Comparison of ENCODE assay signal across 8 cellular contexts in the genomic region with DNA sequence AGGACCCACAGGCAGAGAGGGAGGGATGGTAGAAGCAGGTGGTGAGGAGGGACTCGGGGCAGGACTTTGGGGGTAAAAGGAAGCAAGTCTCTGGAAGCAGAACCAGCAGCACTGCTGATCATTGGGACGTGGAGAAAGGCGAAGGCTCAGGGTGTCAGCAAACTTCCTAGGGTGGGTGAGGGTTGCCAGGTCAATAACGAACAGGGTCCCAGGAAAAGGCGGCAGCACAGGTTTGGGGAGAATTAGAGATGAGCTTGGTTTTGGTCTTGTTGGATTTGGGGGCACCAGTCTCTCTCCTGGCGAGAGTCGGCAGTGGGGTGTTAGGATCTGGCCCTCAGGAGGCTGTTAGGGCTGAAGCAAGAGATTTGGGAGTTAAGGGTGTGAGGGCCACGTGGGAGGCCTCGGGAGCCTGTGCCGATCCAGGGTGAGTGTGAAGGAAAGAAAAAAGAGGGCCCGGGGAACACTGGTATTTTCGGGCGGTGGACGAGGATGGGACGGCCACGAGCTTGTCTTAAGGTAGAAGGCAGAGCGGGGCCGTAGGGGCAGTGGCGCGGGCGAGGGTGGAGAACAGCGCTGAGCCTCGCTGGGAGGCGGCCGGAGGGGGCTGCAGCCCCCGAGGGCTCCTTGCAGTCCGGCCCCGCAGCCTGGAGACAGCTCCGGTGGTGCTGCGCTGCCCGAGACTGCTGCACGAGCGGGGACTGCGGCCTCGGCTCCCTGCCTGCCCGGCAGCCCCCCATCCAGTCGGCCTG. TPM values are rescaled to one million over a fixed set of nuclear protein-coding genes. Genes with fewer than 3 reads are reported as not detected.
DNase-seq lines count a peak whose midpoint lies in the region; ATAC-seq and TF ChIP-seq lines count a peak whose summit lies in the region.

No MANE protein-coding gene starts in this region.

- DNase-seq in SK-N-SH (no peak), iPS-NIHi7 (ENCODE audit: extremely low spot score) (peak; percentile 28), mucosa of descending colon (no peak), H4 (ENCODE audit: low spot score) (no peak), OCI-M2 (lab: John Stamatoyannopoulos, UW; ENCODE audit: unreplicated experiment) (no peak)
- no peak for DNase-seq in activated CD8-positive, alpha-beta T cell treated with anti-CD3 and anti-CD28 coated beads, Interleukin-2, amount 10 ng/mL, durations not matched to agents 7 days and 5 days

- peak overlapping the region; percentile 79 for H3K27ac Mint-ChIP-seq in activated CD8-positive, alpha-beta T cell treated with anti-CD3 and anti-CD28 coated beads, Interleukin-2, amount 10 ng/mL, durations not matched to agents 7 days and 5 days
- H3K27ac Mint-ChIP-seq in stimulated activated memory B cell treated with anti-CD40 and anti-IgM and Interleukin-4, amounts not matched to agents 10 μg/mL and 1 μg/mL and 100 μg/mL, for 72 hours = no peak overlapping the region

- POLR2A ChIA-PET in SK-N-SH (lab: Yijun Ruan, JAX) = no interaction called here
- POLR2A ChIA-PET in activated CD8-positive, alpha-beta T cell treated with anti-CD3 and anti-CD28 coated beads, Interleukin-2, amount 10 ng/mL, durations not matched to agents 7 days and 5 days (lab: Charles Lee) = interaction anchor here (1.7 to 2.7 kb wide), 2 partner anchors 53 to 55 kb away, joined by 3 to 11 read pairs; partner anchors contain the start of genes TTC19 and ZSWIM7

- H3K4me2 ChIP-seq in SK-N-SH = peak overlapping the region; percentile 95

- H3K27me3 ChIP-seq in SK-N-SH (ENCODE audit: insufficient read depth) = no peaks in the 10 kb centered on the region

- no peaks in the 10 kb centered on the region for H3K9me3 Mint-ChIP-seq in activated CD8-positive, alpha-beta T cell treated with anti-CD3 and anti-CD28 coated beads, Interleukin-2, amount 10 ng/mL, durations not matched to agents 7 days and 5 days (ENCODE audit: insufficient read depth)
- H3K9me3 Mint-ChIP-seq in stimulated activated memory B cell treated with anti-CD40 and anti-IgM and Interleukin-4, amounts not matched to agents 10 μg/mL and 1 μg/mL and 100 μg/mL, for 72 hours = no peaks in the 10 kb centered on the region

- no peaks in the 10 kb centered on the region for H3K36me3 ChIP-seq in SK-N-SH (replicated peaks in 1 of 2; ENCODE audit: control insufficient read depth in 1 of 2, insufficient read depth in 2 of 2, low read length in 1 of 2)
- H3K36me3 ChIP-seq in mucosa of descending colon (ENCODE audit: low read depth) = no peaks in the 10 kb centered on the region

- WGBS in SK-N-SH (ENCODE audit: low lambda C conversion rate) = 70% methylated on average over 22 of the region's 37 CpGs

- no peak for TF ChIP-seq RAD21 in SK-N-SH (IDR thresholded peaks at IDR 0.05; ENCODE audit: low read length)

- no peaks in the 10 kb centered on the region for H3F3A ChIP-seq in SK-N-SH (replicated peaks; ENCODE audit: insufficient read depth)

- peak overlapping the region; percentile 72 for H3K4me3 Mint-ChIP-seq in activated CD8-positive, alpha-beta T cell treated with anti-CD3 and anti-CD28 coated beads, Interleukin-2, amount 10 ng/mL, durations not matched to agents 7 days and 5 days
- peak overlapping the region; percentile 76 for H3K4me3 Mint-ChIP-seq in stimulated activated memory B cell treated with anti-CD40 and anti-IgM and Interleukin-4, amounts not matched to agents 10 μg/mL and 1 μg/mL and 100 μg/mL, for 72 hours

- H3K9ac ChIP-seq in SK-N-SH = peak overlapping the region; percentile 73

- H3K27ac ChIP-seq in SK-N-SH (ENCODE audit: low read depth in 2 of 2, low read length in 1 of 2) = no peak overlapping the region

- H3K9me2 ChIP-seq in SK-N-SH = no peaks in the 10 kb centered on the region

- CTCF ChIA-PET in SK-N-SH (lab: Yijun Ruan, JAX) = interaction anchor here (0.7 to 4.0 kb wide), 17 partner anchors 9 to 636 kb away, joined by 3 to 42 read pairs (median 5); partner anchors contain the start of genes TTC19 and ZSWIM7
- CTCF ChIA-PET in activated CD8-positive, alpha-beta T cell treated with anti-CD3 and anti-CD28 coated beads, Interleukin-2, amount 10 ng/mL, durations not matched to agents 7 days and 5 days (lab: Charles Lee) = interaction anchor here (0.6 to 3.8 kb wide), 13 partner anchors 9 to 116 kb away, joined by 3 to 28 read pairs (median 6); partner anchors contain the start of genes TTC19 and ZSWIM7

- H3K79me2 ChIP-seq in SK-N-SH (ENCODE audit: insufficient read depth) = no peaks in the 10 kb centered on the region

- H3K9me3 ChIP-seq in SK-N-SH (no peaks in the 10 kb centered on the region), mucosa of descending colon (no peaks in the 10 kb centered on the region)

- TF ChIP-seq CTCF in SK-N-SH (IDR thresholded peaks at IDR 0.05) (no peak), mucosa of descending colon (IDR thresholded peaks at IDR 0.05) (no peak)

- ATAC-seq in SK-N-SH treated with all-trans-retinoic acid at 6 μM for 48 hours = no peak
- ATAC-seq in activated CD8-positive, alpha-beta T cell treated with anti-CD3 and anti-CD28 coated beads, Interleukin-2, amount 10 ng/mL, durations not matched to agents 7 days and 5 days = no peak
- no peak for ATAC-seq in stimulated activated memory B cell treated with anti-CD40 and anti-IgM and Interleukin-4, amounts not matched to agents 10 μg/mL and 1 μg/mL and 100 μg/mL, for 72 hours
- no peak for ATAC-seq in mucosa of descending colon

- H4K20me1 ChIP-seq in SK-N-SH (ENCODE audit: insufficient read depth) = no peaks in the 10 kb centered on the region

- TF ChIP-seq EP300 in SK-N-SH (IDR thresholded peaks at IDR 0.05; ENCODE audit: borderline replicate concordance in 1 of 2, low read depth in 1 of 2, low read length in 1 of 2) = no peak

- peaks cover 26% of the 10 kb centered on the region for H3K27me3 Mint-ChIP-seq in activated CD8-positive, alpha-beta T cell treated with anti-CD3 and anti-CD28 coated beads, Interleukin-2, amount 10 ng/mL, durations not matched to agents 7 days and 5 days (ENCODE audit: low read depth)
- peaks cover 39% of the 10 kb centered on the region for H3K27me3 Mint-ChIP-seq in stimulated activated memory B cell treated with anti-CD40 and anti-IgM and Interleukin-4, amounts not matched to agents 10 μg/mL and 1 μg/mL and 100 μg/mL, for 72 hours

- H3K4me1 Mint-ChIP-seq in activated CD8-positive, alpha-beta T cell treated with anti-CD3 and anti-CD28 coated beads, Interleukin-2, amount 10 ng/mL, durations not matched to agents 7 days and 5 days (ENCODE audit: low read depth) = peaks cover 19% of the 10 kb centered on the region
- H3K4me1 Mint-ChIP-seq in stimulated activated memory B cell treated with anti-CD40 and anti-IgM and Interleukin-4, amounts not matched to agents 10 μg/mL and 1 μg/mL and 100 μg/mL, for 72 hours = peaks cover 17% of the 10 kb centered on the region

- H3K4me3 ChIP-seq in SK-N-SH (ENCODE audit: low read depth in 2 of 2, low read length in 1 of 2) (peak overlapping the region; percentile 57 to 71), mucosa of descending colon (no peak overlapping the region)

- H3K4me1 ChIP-seq in SK-N-SH (ENCODE audit: control insufficient read depth in 1 of 2, insufficient read depth in 2 of 2, low read depth in 1 of 2, low read length in 1 of 2) = peaks cover 0 to 7% of the 10 kb centered on the region in 2 experiments; a peak in 1 of 4 replicates
- H3K4me1 ChIP-seq in mucosa of descending colon (ENCODE audit: low read depth) = peaks cover 11% of the 10 kb centered on the region

- peak overlapping the region; percentile 91; the same call in 1 of the 2 replicates for H2AFZ ChIP-seq in SK-N-SH (ENCODE audit: low read depth)

- intact Hi-C loops in mucosa of descending colon (cut with DNase I, micrococcal nuclease) = loop anchor here in 1 of 2 donors (10.0 kb wide), 1 partner anchor 51 kb away; the partner anchor contains the start of genes TTC19 and ZSWIM7

- H3K36me3 Mint-ChIP-seq in activated CD8-positive, alpha-beta T cell treated with anti-CD3 and anti-CD28 coated beads, Interleukin-2, amount 10 ng/mL, durations not matched to agents 7 days and 5 days (ENCODE audit: low read depth) = no peaks in the 10 kb centered on the region
- no peaks in the 10 kb centered on the region for H3K36me3 Mint-ChIP-seq in stimulated activated memory B cell treated with anti-CD40 and anti-IgM and Interleukin-4, amounts not matched to agents 10 μg/mL and 1 μg/mL and 100 μg/mL, for 72 hours

TF ChIP-seq in SK-N-SH, 30 proteins besides CTCF, POLR2A, EP300 and RAD21 (continues in another document):
- TF ChIP-seq SMC3 (IDR thresholded peaks at IDR 0.05; ENCODE audit: low read depth, low read length) (no peak), POLR2AphosphoS5 (IDR thresholded peaks at IDR 0.05; ENCODE audit: low read depth, low read length) (no peak), TCF12 (IDR thresholded peaks at IDR 0.05) (no peak), CHD2 (IDR thresholded peaks at IDR 0.05; ENCODE audit: low read length, partially characterized antibody) (no peak)

TF ChIP-seq in SK-N-SH treated with all-trans-retinoic acid at 6 μM for 48 hours, 23 proteins besides CTCF, POLR2A, EP300 and RAD21 (continues in another document):
- TF ChIP-seq CSDC2 (CRISPR knock-in tag; IDR thresholded peaks at IDR 0.05) (no peak), ZNF565 (CRISPR knock-in tag; conservative IDR thresholded peaks at IDR 0.05; ENCODE audit: low read depth) (no peak), ZNF70 (CRISPR knock-in tag; IDR thresholded peaks at IDR 0.05) (no peak)

RNA-seq across cellular contexts. Expression of gene ADORA2B, which starts 0.8 kb away (rescaled TPM):
- 12.6 and 14.4 TPM in 2 replicates for polyA plus RNA-seq in SK-N-SH (2012; rRNA removed)
- polyA plus RNA-seq in SK-N-SH (2012; cell fraction: cytosol; rRNA removed) = 9.2 and 13.8 TPM in 2 replicates
- polyA plus RNA-seq in SK-N-SH (2012; cell fraction: nucleus; rRNA removed) = 6.8 and 8.1 TPM in 2 replicates
- total RNA-seq in activated CD8-positive, alpha-beta T cell treated with anti-CD3 and anti-CD28 coated beads, Interleukin-2, amount 10 ng/mL, durations not matched to agents 7 days and 5 days = 1 to 10 TPM; 1.7 to 2.9 TPM
- total RNA-seq in mucosa of descending colon = 10 to 100 TPM; 11.9 to 32.9 (median 24.4) TPM
- 29.3 and 32.1 TPM in 2 replicates for total RNA-seq in H4 (2014; rRNA removed; shearing (Covaris generic))

RNA-seq across cellular contexts. Expression of gene ZSWIM7, which starts 55.4 kb away (rescaled TPM):
- 48.8 and 63.3 TPM in 2 replicates for polyA plus RNA-seq in SK-N-SH (2012; rRNA removed)
- 48.1 and 49.2 TPM in 2 replicates for polyA plus RNA-seq in SK-N-SH (2012; cell fraction: cytosol; rRNA removed)
- 75.1 and 82.5 TPM in 2 replicates for polyA plus RNA-seq in SK-N-SH (2012; cell fraction: nucleus; rRNA removed)
- 10 to 100 TPM; 19.3 to 20.0 TPM for total RNA-seq in activated CD8-positive, alpha-beta T cell treated with anti-CD3 and anti-CD28 coated beads, Interleukin-2, amount 10 ng/mL, durations not matched to agents 7 days and 5 days
- 10 to 100 TPM; 17.3 to 32.1 (median 26.0) TPM for total RNA-seq in mucosa of descending colon
- total RNA-seq in H4 (2014; rRNA removed; shearing (Covaris generic)) = 8.8 and 17.4 TPM in 2 replicates

RNA-seq across cellular contexts. Expression of gene TTC19, which starts 55.5 kb away (rescaled TPM):
- polyA plus RNA-seq in SK-N-SH (2012; rRNA removed) = 6.6 and 6.9 TPM in 2 replicates
- polyA plus RNA-seq in SK-N-SH (2012; cell fraction: cytosol; rRNA removed) = 7.9 and 11.8 TPM in 2 replicates
- polyA plus RNA-seq in SK-N-SH (2012; cell fraction: nucleus; rRNA removed) = 17.3 and 34.3 TPM in 2 replicates
- total RNA-seq in activated CD8-positive, alpha-beta T cell treated with anti-CD3 and anti-CD28 coated beads, Interleukin-2, amount 10 ng/mL, durations not matched to agents 7 days and 5 days = 10 to 100 TPM; 31.5 to 38.1 TPM
- 10 to 100 TPM; 32.5 to 52.2 (median 41.9) TPM for total RNA-seq in mucosa of descending colon
- 20.1 and 25.9 TPM in 2 replicates for total RNA-seq in H4 (2014; rRNA removed; shearing (Covaris generic))
